In genomic region chr15:74768771-74769342, GRCh38 we compare ENCODE assay signal across 8 cellular contexts. TPM values are rescaled to one million over a fixed set of nuclear protein-coding genes. Genes with fewer than 3 reads are reported as not detected.
A peak's percentile ranks its signal among the peaks of the same experiment; 100 is the strongest.
DNase-seq lines count a peak whose midpoint lies in the region; ATAC-seq, FAIRE-seq and TF ChIP-seq lines count a peak whose summit lies in the region.

No MANE protein-coding gene starts in this region.

- H3K9me3 ChIP-seq in endothelial cell of umbilical vein (replicated peaks; ENCODE audit: control insufficient read depth, insufficient read depth, low read length): no peaks in the 10 kb centered on the region
- H3K9me3 ChIP-seq in upper lobe of left lung: no peaks in the 10 kb centered on the region

- H3K4me2 ChIP-seq in endothelial cell of umbilical vein (ENCODE audit: insufficient read depth, low read length): peak overlapping the region; percentile 48

- H2AFZ ChIP-seq in endothelial cell of umbilical vein (ENCODE audit: low read depth, low read length): peak overlapping the region; percentile 73

- H3K4me3 ChIP-seq in endothelial cell of umbilical vein (replicated peaks in 1 of 3; ENCODE audit: insufficient read depth in 1 of 3, low read depth in 1 of 3, low read length in 3 of 3): no peak overlapping the region
- peak overlapping the region in 1 of 4 donors; percentile 15 for H3K4me3 ChIP-seq in upper lobe of left lung

- no peaks in the 10 kb centered on the region for H3K79me2 ChIP-seq in endothelial cell of umbilical vein (ENCODE audit: control insufficient read depth, insufficient read depth, low read length)

- ATAC-seq in upper lobe of left lung (ENCODE audit: low FRiP score in 2 of 2) (peak; percentile 71 to 83), GM18907 (IDR thresholded peaks at IDR 0.05; ENCODE audit: unreplicated experiment) (no peak)

- intact Hi-C loops in endothelial cell of umbilical vein (cut with micrococcal nuclease): loop anchor here (1.0 to 10.0 kb wide), 4 partner anchors 72 to 394 kb away; partner anchors contain the start of genes ARID3B and EDC3

- peaks cover 2% of the 10 kb centered on the region for H3K4me1 ChIP-seq in endothelial cell of umbilical vein (ENCODE audit: control insufficient read depth, extremely low read depth, insufficient read depth, low read length)
- peaks cover 4 to 18% (median 10%) of the 10 kb centered on the region in 4 donors for H3K4me1 ChIP-seq in upper lobe of left lung

- no TSS peak for BruUV-seq in endothelial cell of umbilical vein (replicated peaks; lab: Mats Ljungman, UMichigan)

- no peak for TF ChIP-seq EP300 in upper lobe of left lung (IDR thresholded peaks at IDR 0.05)

- H3K9me1 ChIP-seq in endothelial cell of umbilical vein (replicated peaks; ENCODE audit: control insufficient read depth, extremely low read depth, insufficient read depth, low read length): no peaks in the 10 kb centered on the region

- no peaks in the 10 kb centered on the region for H3K36me3 ChIP-seq in endothelial cell of umbilical vein (ENCODE audit: control insufficient read depth in 2 of 2, extremely low read depth in 1 of 2, insufficient read depth in 2 of 2, low read length in 2 of 2)
- H3K36me3 ChIP-seq in upper lobe of left lung: no peaks in the 10 kb centered on the region

- dilution Hi-C loops in endothelial cell of umbilical vein (cut with MboI; ENCODE audit: extremely low pct_ligation_motif_present, low sequenced_read_pairs): loop anchor here (25.0 kb wide), 1 partner anchor 132 kb away; no protein-coding TSS in a partner anchor

- FAIRE-seq in GM12892 (lab: Jason Lieb, UNC): peak; percentile 97
- FAIRE-seq in endothelial cell of umbilical vein (lab: Jason Lieb, UNC): peak; percentile 94

- H3K27me3 ChIP-seq in endothelial cell of umbilical vein (ENCODE audit: control insufficient read depth in 2 of 2, insufficient read depth in 2 of 2, low read length in 2 of 2): peaks cover 0 to 2% of the 10 kb centered on the region in 2 experiments
- no peaks in the 10 kb centered on the region for H3K27me3 ChIP-seq in upper lobe of left lung

- POLR2A ChIA-PET in endothelial cell of umbilical vein (lab: Charles Lee): no interaction called here

- 4 to 5% methylated on average over 9 of the region's 9 CpGs for WGBS in upper lobe of left lung, 2 donors

- H3K9ac ChIP-seq in endothelial cell of umbilical vein (replicated peaks; ENCODE audit: extremely low read depth, insufficient read depth, low read length): no peak overlapping the region

- H3K27ac ChIP-seq in endothelial cell of umbilical vein (ENCODE audit: insufficient read depth, low read depth, low read length): no peak overlapping the region
- H3K27ac ChIP-seq in upper lobe of left lung: peak overlapping the region in 1 of 4 donors; percentile 26

- TF ChIP-seq CTCF in AG09319 (IDR thresholded peaks at IDR 0.05; ENCODE audit: low read depth, low read length) (peak; percentile 74), endothelial cell of umbilical vein (IDR thresholded peaks at IDR 0.05; ENCODE audit: extremely low read depth in 1 of 2, insufficient read depth in 1 of 2, low read depth in 1 of 2, low read length in 2 of 2) (peak; percentile 71 to 72), upper lobe of left lung (IDR thresholded peaks at IDR 0.05) (peak; percentile 73 to 88 (median 84))

- TF ChIP-seq POLR2A in GM12892 (IDR thresholded peaks at IDR 0.05; ENCODE audit: low read depth, low read length): no peak
- no peak for TF ChIP-seq POLR2A in endothelial cell of umbilical vein (IDR thresholded peaks at IDR 0.05; ENCODE audit: low read depth, low read length)
- TF ChIP-seq POLR2A in upper lobe of left lung (IDR thresholded peaks at IDR 0.05): no peak

- CTCF ChIA-PET in endothelial cell of umbilical vein (lab: Charles Lee): interaction anchor here (0.6 to 6.8 kb wide), 58 partner anchors 10 to 457 kb away, joined by 3 to 696 read pairs (median 5); partner anchors contain the start of genes CLK3, CSK, CYP11A1 and CYP1A1

- H4K20me1 ChIP-seq in endothelial cell of umbilical vein (replicated peaks; ENCODE audit: control insufficient read depth, extremely low read depth, insufficient read depth, low read length): no peaks in the 10 kb centered on the region

- DNase-seq in AG09319 (ENCODE audit: extremely low read depth, low read depth) (no peak), GM12892 (ENCODE audit: insufficient read length) (no peak), NCI-H2227 treated with DMSO at 0.1 percent for 48 hours (lab: John Stamatoyannopoulos, UW) (peak; percentile 26), endothelial cell of umbilical vein (ENCODE audit: low read depth, low spot score) (peak; percentile 58), myocyte (ENCODE audit: low read depth) (peak; percentile 58), upper lobe of left lung (peak in 1 of 2 donors; percentile 80)
- peak; percentile 61 for DNase-seq in activated CD4-positive, alpha-beta T cell treated with anti-CD3 and anti-CD28 coated beads, Interleukin-2, amount 50 U/mL, for 1 hour

TF ChIP-seq in endothelial cell of umbilical vein, 7 proteins besides CTCF, POLR2A, EP300 and RAD21 (continues in another document):
- no peak for TF ChIP-seq GATA2 (IDR thresholded peaks at IDR 0.05; ENCODE audit: insufficient read depth, insufficient read length, low read depth, low read length)
- TF ChIP-seq JUN (IDR thresholded peaks at IDR 0.05; ENCODE audit: borderline replicate concordance, insufficient read depth, insufficient read length, low read depth): no peak

RNA-seq across cellular contexts. Expression of gene CSK, which starts 13.0 kb away (rescaled TPM):
- 114 TPM for polyA plus RNA-seq in GM12892 (2012; ENCODE audit: missing spikeins)
- total RNA-seq in endothelial cell of umbilical vein: 89.1 and 104 TPM in 2 replicates
- polyA plus RNA-seq in endothelial cell of umbilical vein: 41.2 and 42.1 TPM in 2 replicates
- polyA plus RNA-seq in endothelial cell of umbilical vein (2011; cell fraction: cytosol; rRNA removed): 44.6 and 56.0 TPM in 2 replicates
- 95.9 and 99.5 TPM in 2 replicates for polyA plus RNA-seq in endothelial cell of umbilical vein (2011; cell fraction: nucleus; rRNA removed)
- 52.0 and 52.2 TPM in 2 replicates for polyA plus RNA-seq in endothelial cell of umbilical vein (2012)
- polyA minus RNA-seq in endothelial cell of umbilical vein: 41.5 and 54.3 TPM in 2 replicates
- 37.0 TPM for polyA minus RNA-seq in endothelial cell of umbilical vein (2011; cell fraction: cytosol; rRNA and poly(A)+ RNA removed)
- 26.4 and 36.6 TPM in 2 replicates for polyA minus RNA-seq in endothelial cell of umbilical vein (2011; cell fraction: nucleus; rRNA and poly(A)+ RNA removed)
- total RNA-seq in myocyte: 20.1 and 21.0 TPM in 2 replicates
- 34.7 TPM for polyA plus RNA-seq in myocyte (2012)
- 100 to 1,000 TPM in 1 of 6 donors, 10 to 100 TPM in 5; 32.7 to 104 (median 64.8) TPM for total RNA-seq in upper lobe of left lung

RNA-seq across cellular contexts. Expression of gene CYP1A2, which starts 20.2 kb away (rescaled TPM):
- 0.15 TPM for polyA plus RNA-seq in GM12892 (2012; ENCODE audit: missing spikeins)
- total RNA-seq in endothelial cell of umbilical vein (not detected in 2 replicates), myocyte (not detected in 2 replicates), upper lobe of left lung (under 1 TPM in 2 of 6 donors, not detected in 4; 0.15 to 0.80 TPM)
- not detected in 2 replicates for polyA plus RNA-seq in endothelial cell of umbilical vein
- not detected in 2 replicates for polyA plus RNA-seq in endothelial cell of umbilical vein (2011; cell fraction: cytosol; rRNA removed)
- polyA plus RNA-seq in endothelial cell of umbilical vein (2011; cell fraction: nucleus; rRNA removed): not detected in 2 replicates
- not detected in 2 replicates for polyA plus RNA-seq in endothelial cell of umbilical vein (2012)
- not detected in 2 replicates for polyA minus RNA-seq in endothelial cell of umbilical vein
- polyA minus RNA-seq in endothelial cell of umbilical vein (2011; cell fraction: cytosol; rRNA and poly(A)+ RNA removed): not detected
- not detected in 2 replicates for polyA minus RNA-seq in endothelial cell of umbilical vein (2011; cell fraction: nucleus; rRNA and poly(A)+ RNA removed)
- polyA plus RNA-seq in myocyte (2012): not detected

RNA-seq across cellular contexts. Expression of gene CYP1A1, which starts 43.5 kb away (rescaled TPM):
- 1.6 TPM for polyA plus RNA-seq in GM12892 (2012; ENCODE audit: missing spikeins)
- total RNA-seq in endothelial cell of umbilical vein: 5.8 and 7.6 TPM in 2 replicates
- 12.8 and 13.1 TPM in 2 replicates for polyA plus RNA-seq in endothelial cell of umbilical vein
- polyA plus RNA-seq in endothelial cell of umbilical vein (2011; cell fraction: cytosol; rRNA removed): 6.8 and 11.5 TPM in 2 replicates
- polyA plus RNA-seq in endothelial cell of umbilical vein (2011; cell fraction: nucleus; rRNA removed): 4.7 and 8.1 TPM in 2 replicates
- polyA plus RNA-seq in endothelial cell of umbilical vein (2012): 1.6 and 3.4 TPM in 2 replicates
- 13.4 and 14.0 TPM in 2 replicates for polyA minus RNA-seq in endothelial cell of umbilical vein
- 1.5 TPM for polyA minus RNA-seq in endothelial cell of umbilical vein (2011; cell fraction: cytosol; rRNA and poly(A)+ RNA removed)
- 2.7 and 4.4 TPM in 2 replicates for polyA minus RNA-seq in endothelial cell of umbilical vein (2011; cell fraction: nucleus; rRNA and poly(A)+ RNA removed)
- total RNA-seq in myocyte: not detected in 2 replicates
- not detected for polyA plus RNA-seq in myocyte (2012)
- 1 to 10 TPM in 2 of 6 donors, under 1 TPM in 3, not detected in 1; 0.46 to 6.1 (median 0.92) TPM for total RNA-seq in upper lobe of left lung

RNA-seq across cellular contexts. Expression of gene LMAN1L, which starts 43.8 kb away (rescaled TPM):
- 0.45 TPM for polyA plus RNA-seq in GM12892 (2012; ENCODE audit: missing spikeins)
- not detected in 2 replicates for total RNA-seq in endothelial cell of umbilical vein
- not detected in 2 replicates for polyA plus RNA-seq in endothelial cell of umbilical vein
- polyA plus RNA-seq in endothelial cell of umbilical vein (2011; cell fraction: cytosol; rRNA removed): not detected in 2 replicates
- 0.11 TPM in 1 of 2 replicates, not detected in the other for polyA plus RNA-seq in endothelial cell of umbilical vein (2011; cell fraction: nucleus; rRNA removed)
- not detected in 2 replicates for polyA plus RNA-seq in endothelial cell of umbilical vein (2012)
- not detected in 2 replicates for polyA minus RNA-seq in endothelial cell of umbilical vein
- polyA minus RNA-seq in endothelial cell of umbilical vein (2011; cell fraction: cytosol; rRNA and poly(A)+ RNA removed): not detected
- polyA minus RNA-seq in endothelial cell of umbilical vein (2011; cell fraction: nucleus; rRNA and poly(A)+ RNA removed): 0.58 TPM in 1 of 2 replicates, not detected in the other
- not detected in 2 replicates for total RNA-seq in myocyte
- not detected for polyA plus RNA-seq in myocyte (2012)
- 1 to 10 TPM in 1 of 6 donors, not detected in 5; 1.0 TPM for total RNA-seq in upper lobe of left lung

RNA-seq across cellular contexts. Expression of gene CPLX3, which starts 57.6 kb away (rescaled TPM):
- not detected for polyA plus RNA-seq in GM12892 (2012; ENCODE audit: missing spikeins)
- total RNA-seq in endothelial cell of umbilical vein (0.16 TPM in 1 of 2 replicates, not detected in the other), myocyte (not detected in 2 replicates), upper lobe of left lung (not detected)
- not detected in 2 replicates for polyA plus RNA-seq in endothelial cell of umbilical vein
- not detected in 2 replicates for polyA plus RNA-seq in endothelial cell of umbilical vein (2011; cell fraction: cytosol; rRNA removed)
- 0.10 TPM in 1 of 2 replicates, not detected in the other for polyA plus RNA-seq in endothelial cell of umbilical vein (2011; cell fraction: nucleus; rRNA removed)
- not detected in 2 replicates for polyA plus RNA-seq in endothelial cell of umbilical vein (2012)
- not detected in 2 replicates for polyA minus RNA-seq in endothelial cell of umbilical vein
- not detected for polyA minus RNA-seq in endothelial cell of umbilical vein (2011; cell fraction: cytosol; rRNA and poly(A)+ RNA removed)
- polyA minus RNA-seq in endothelial cell of umbilical vein (2011; cell fraction: nucleus; rRNA and poly(A)+ RNA removed): not detected in 2 replicates
- polyA plus RNA-seq in myocyte (2012): not detected

Comparison
In these comparisons a context has a peak if more than half of its experiments do, and no peak if none do; other contexts are left out.
1. DNase-seq: peak in NCI-H2227 treated with DMSO at 0.1 percent for 48 hours (single experiment), activated CD4-positive, alpha-beta T cell treated with anti-CD3 and anti-CD28 coated beads, Interleukin-2, amount 50 U/mL, for 1 hour (single experiment), endothelial cell of umbilical vein (single experiment) and myocyte (single experiment); none in AG09319 (single experiment) and GM12892 (single experiment).
2. Peak in every context shown above with its lines, with median percentiles within 50 percentile points of each other: CTCF ChIP-seq.